ENCODE assay signal across 10 cellular contexts in the genomic region with DNA sequence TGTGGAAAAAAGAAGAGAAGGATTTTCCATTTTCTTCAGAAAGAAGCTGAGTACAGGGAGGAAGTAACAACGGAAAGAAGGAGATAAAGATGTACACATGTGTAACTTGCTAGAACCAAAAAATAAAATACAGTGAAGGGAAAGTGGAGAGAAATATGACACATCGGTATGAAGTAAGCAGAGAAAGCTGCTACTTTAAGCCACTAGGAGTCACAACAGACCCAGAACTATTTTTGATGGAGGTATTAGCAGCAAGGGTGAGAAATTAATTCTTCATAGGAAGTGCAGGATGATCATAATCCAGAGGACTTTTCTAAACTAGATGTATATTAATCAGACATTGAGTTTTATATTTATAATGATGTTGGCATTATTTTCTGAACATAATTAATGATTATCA.
DNase-seq lines count a peak whose midpoint lies in the region; ATAC-seq, FAIRE-seq and TF ChIP-seq lines count a peak whose summit lies in the region.
"Had no signal": no experiment of that assay in that cellular context is flagged by ENCODE, and none has a peak within 500 bp of the region (broad histone marks: within the 10 kb centered on the region; RNA-seq: fewer than 3 reads in every experiment).

No MANE protein-coding gene starts in this region.

- DNase-seq in CD8-positive, alpha-beta T cell: no peak
- DNase-seq in RCC 7860 (ENCODE audit: low spot score): peak; percentile 4
- peak; percentile 68 for DNase-seq in fibroblast of pulmonary artery (ENCODE audit: low read depth)
- no peak for DNase-seq in left lobe of liver (ENCODE audit: low spot score)
- DNase-seq in activated CD4-positive, alpha-beta T cell treated with anti-CD3 and anti-CD28 coated beads for 1 hour: no peak
- no peak for DNase-seq in NCI-H2171 (lab: John Stamatoyannopoulos, UW)

- no peaks in the 10 kb centered on the region for H3K4me1 ChIP-seq in CD8-positive, alpha-beta T cell (ENCODE audit: insufficient read depth, low read length)
- H3K4me1 ChIP-seq: SJSA1 had no signal

- CTCF ChIA-PET in CD8-positive, alpha-beta T cell (lab: Charles Lee): interaction anchor here (0.8 to 2.1 kb wide), 5 partner anchors 277 to 421 kb away, joined by 3 to 12 read pairs (median 4); partner anchors contain the start of gene ST8SIA4

- no peaks in the 10 kb centered on the region for H3K9me3 Mint-ChIP-seq in CD8-positive, alpha-beta T cell
- H3K9me3 Mint-ChIP-seq: naive thymus-derived CD8-positive, alpha-beta T cell had no signal

- ATAC-seq in CD8-positive, alpha-beta T cell: peak; percentile 62
- ATAC-seq in GM18909 (IDR thresholded peaks at IDR 0.05; ENCODE audit: poor library complexity, unreplicated experiment) (peak; percentile 92), HG03139 (IDR thresholded peaks at IDR 0.05; ENCODE audit: unreplicated experiment) (peak; percentile 88), left lobe of liver (no peak)
- ATAC-seq: naive thymus-derived CD8-positive, alpha-beta T cell had no signal

- peaks cover 2% of the 10 kb centered on the region for H3K27me3 Mint-ChIP-seq in CD8-positive, alpha-beta T cell (ENCODE audit: low read depth)

- no peaks in the 10 kb centered on the region for H3K4me1 Mint-ChIP-seq in CD8-positive, alpha-beta T cell (ENCODE audit: low read depth)
- H3K4me1 Mint-ChIP-seq: naive thymus-derived CD8-positive, alpha-beta T cell had no signal

- H3K27ac Mint-ChIP-seq in CD8-positive, alpha-beta T cell: no peak overlapping the region
- H3K27ac Mint-ChIP-seq: naive thymus-derived CD8-positive, alpha-beta T cell had no signal

- H3K27me3 ChIP-seq in CD8-positive, alpha-beta T cell (ENCODE audit: insufficient read depth, low read length): no peaks in the 10 kb centered on the region
- H3K27me3 ChIP-seq: SJSA1 had no signal

- no peaks in the 10 kb centered on the region for H3K9me3 ChIP-seq in CD8-positive, alpha-beta T cell (ENCODE audit: low read length)
- H3K9me3 ChIP-seq: SJSA1 had no signal

- peak; percentile 56 for TF ChIP-seq CTCF in CD8-positive, alpha-beta T cell (IDR thresholded peaks at IDR 0.05)
- TF ChIP-seq CTCF in fibroblast of pulmonary artery (IDR thresholded peaks at IDR 0.05; ENCODE audit: low read length, missing control alignments): peak; percentile 75

- H3K4me3 Mint-ChIP-seq in CD8-positive, alpha-beta T cell: no peak overlapping the region
- H3K4me3 Mint-ChIP-seq: naive thymus-derived CD8-positive, alpha-beta T cell had no signal

- H3K27ac ChIP-seq in CD8-positive, alpha-beta T cell (ENCODE audit: low read depth, low read length): no peak overlapping the region
- H3K27ac ChIP-seq: SJSA1 had no signal

- H3K36me3 ChIP-seq in CD8-positive, alpha-beta T cell (ENCODE audit: insufficient read depth, low read length): no peaks in the 10 kb centered on the region
- H3K36me3 ChIP-seq: SJSA1 had no signal

- POLR2A ChIA-PET in CD8-positive, alpha-beta T cell (lab: Charles Lee): interaction anchor here (1.0 to 1.2 kb wide), 2 partner anchors 44 to 280 kb away, joined by 3 read pairs; partner anchors contain the start of gene ST8SIA4

- no peaks in the 10 kb centered on the region for H3K36me3 Mint-ChIP-seq in CD8-positive, alpha-beta T cell
- H3K36me3 Mint-ChIP-seq: naive thymus-derived CD8-positive, alpha-beta T cell had no signal

- H3K4me3 ChIP-seq in CD8-positive, alpha-beta T cell (ENCODE audit: low read depth, low read length): no peak overlapping the region
- no peak overlapping the region for H3K4me3 ChIP-seq in fibroblast of pulmonary artery (replicated peaks; ENCODE audit: low read depth, low read length)
- H3K4me3 ChIP-seq: SJSA1 had no signal

- intact Hi-C loops in CD8-positive, alpha-beta T cell (cut with DNase I, micrococcal nuclease): loop anchor here (1.0 to 10.0 kb wide), 8 partner anchors 391 to 1599 kb away; no protein-coding TSS in a partner anchor

- FAIRE-seq in RCC 7860 (lab: Jason Lieb, UNC): no peak

Comparison
In these comparisons a context has a peak if more than half of its experiments do, and no peak if none do; other contexts are left out.
1. DNase-seq: peak in RCC 7860 (single experiment) and fibroblast of pulmonary artery (single experiment); none in CD8-positive, alpha-beta T cell (0 of 7), left lobe of liver (single experiment), activated CD4-positive, alpha-beta T cell treated with anti-CD3 and anti-CD28 coated beads for 1 hour (single experiment) and NCI-H2171 (single experiment).